9 cellular contexts compared by ENCODE assay signal in the genomic region with DNA sequence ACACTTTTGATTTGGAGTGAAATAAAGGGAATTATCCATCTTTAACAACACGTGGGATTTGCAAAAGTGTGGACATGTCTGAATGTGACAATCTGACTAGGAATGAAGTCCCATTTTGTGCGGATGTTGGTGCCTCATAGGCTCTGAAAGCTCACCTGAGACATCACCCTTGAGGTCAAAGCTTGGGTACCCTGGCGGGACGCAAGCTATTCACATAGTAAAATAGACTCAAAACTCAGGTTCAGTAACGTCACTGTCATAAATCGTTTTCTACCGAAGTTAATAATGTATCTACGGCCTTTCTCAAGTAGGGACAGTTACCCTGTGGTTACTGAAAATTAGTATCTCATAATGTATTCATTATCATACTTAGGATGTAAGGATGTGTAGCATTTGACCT.
"Had no signal": no experiment of that assay in that cellular context is flagged by ENCODE, and none has a peak within 500 bp of the region (broad histone marks: within the 10 kb centered on the region; RNA-seq: fewer than 3 reads in every experiment).

No MANE protein-coding gene starts in this region.

- DNase-seq: GM23248, GOT3, H7, HFFc6 had no signal

- H3K4me3 Mint-ChIP-seq: HFFc6, IgD-negative memory B cell had no signal

- H3K9me3 Mint-ChIP-seq: HFFc6, IgD-negative memory B cell had no signal

- H3K27ac ChIP-seq: GM23248, HL-60 had no signal

- ATAC-seq: HCT116, HepG2 had no signal

- H3K9ac ChIP-seq: GM23248 had no signal

- H3K9me3 ChIP-seq: HAP-1 had no signal

- H3K4me1 Mint-ChIP-seq: IgD-negative memory B cell had no signal

- H3K4me3 ChIP-seq: GM23248, HAP-1 had no signal

- H3K27ac Mint-ChIP-seq: HFFc6, IgD-negative memory B cell had no signal

- H2AFZ ChIP-seq: GM23248 had no signal
